ENCODE assay signal across 20 cellular contexts in genomic region chr20:47032969-47033578, GRCh38.
"Had no signal": no experiment of that assay in that cellular context is flagged by ENCODE, and none has a peak within 500 bp of the region (broad histone marks: within the 10 kb centered on the region; RNA-seq: fewer than 3 reads in every experiment).

No MANE protein-coding gene starts in this region.

- H3K27ac ChIP-seq: adrenal gland, coronary artery, foreskin keratinocyte, neural progenitor cell, ovary, skin epidermis, tibial artery, uterus had no signal

- H2AFZ ChIP-seq: neural progenitor cell had no signal

- DNase-seq: activated CD4-positive, alpha-beta T cell treated with anti-CD3 and anti-CD28 coated beads for 48 hours; activated CD8-positive, alpha-beta T cell treated with anti-CD3 and anti-CD28 coated beads for 36 hours; activated effector memory CD4-positive, alpha-beta T cell treated with Interleukin-2 at 50 U/mL for 16 hours; activated T-cell treated with anti-CD3 and anti-CD28 coated beads, Interleukin-2, amount 50 U/mL, for 4 hours; adrenal gland; caudate nucleus; effector CD4-positive, alpha-beta T cell; foreskin keratinocyte; immature natural killer cell; midbrain; ovary; stimulated activated CD4-positive, alpha-beta T cell treated with anti-CD3 and anti-CD28 coated beads, Interleukin-15, amount 100 ng/mL, for 24 hours; stimulated activated CD4-positive, alpha-beta T cell treated with anti-CD3 and anti-CD28 coated beads, Interleukin-4, amount 100 ng/mL, for 1 hour; stimulated activated naive B cell treated with anti-CD40 and anti-IgM and Interleukin-4, amounts not matched to agents 10 μg/mL and 1 μg/mL and 100 μg/mL, for 72 hours; tibial artery; uterus had no signal

- H3K4me1 ChIP-seq: adrenal gland, foreskin keratinocyte, uterus had no signal

- H3K36me3 ChIP-seq: adrenal gland, neural progenitor cell, ovary, uterus had no signal

- H3K9ac ChIP-seq: neural progenitor cell had no signal

- H3K27me3 ChIP-seq: adrenal gland, neural progenitor cell, ovary, uterus had no signal

- H3K9me3 ChIP-seq: adrenal gland, ovary, uterus had no signal

- H3K4me3 ChIP-seq: adrenal gland, coronary artery, neural progenitor cell, ovary, skin epidermis, tibial artery, uterus had no signal

- ATAC-seq: activated CD8-positive, alpha-beta T cell treated with anti-CD3 and anti-CD28 coated beads for 36 hours; activated T-cell treated with anti-CD3 and anti-CD28 coated beads, Interleukin-2, amount 50 U/mL, for 4 hours; foreskin keratinocyte; stimulated activated naive B cell treated with anti-CD40 and anti-IgM and Interleukin-4, amounts not matched to agents 10 μg/mL and 1 μg/mL and 100 μg/mL, for 72 hours; WTC11 had no signal
